1 cellular context compared by ENCODE assay signal in genomic region chr11:130150790-130151189, GRCh38.
TF ChIP-seq lines count a peak whose summit lies in the region.

No MANE protein-coding gene starts in this region.

TF ChIP-seq in WTC11, 78 proteins besides CTCF, POLR2A, EP300 and RAD21 (continued from another document):
- TF ChIP-seq ZNF317 (CRISPR knock-in tag; IDR thresholded peaks at IDR 0.05; ENCODE audit: borderline replicate concordance, low read depth): no peak
- no peak for TF ChIP-seq IRF1 (CRISPR knock-in tag; IDR thresholded peaks at IDR 0.05)
- no peak for TF ChIP-seq AR (CRISPR knock-in tag; IDR thresholded peaks at IDR 0.05)
- TF ChIP-seq CBFB (CRISPR knock-in tag; IDR thresholded peaks at IDR 0.05; ENCODE audit: low read depth): no peak
- no peak for TF ChIP-seq TCF7 (CRISPR knock-in tag; IDR thresholded peaks at IDR 0.05; ENCODE audit: low read depth)
